12 cellular contexts compared by ENCODE assay signal in the genomic region with DNA sequence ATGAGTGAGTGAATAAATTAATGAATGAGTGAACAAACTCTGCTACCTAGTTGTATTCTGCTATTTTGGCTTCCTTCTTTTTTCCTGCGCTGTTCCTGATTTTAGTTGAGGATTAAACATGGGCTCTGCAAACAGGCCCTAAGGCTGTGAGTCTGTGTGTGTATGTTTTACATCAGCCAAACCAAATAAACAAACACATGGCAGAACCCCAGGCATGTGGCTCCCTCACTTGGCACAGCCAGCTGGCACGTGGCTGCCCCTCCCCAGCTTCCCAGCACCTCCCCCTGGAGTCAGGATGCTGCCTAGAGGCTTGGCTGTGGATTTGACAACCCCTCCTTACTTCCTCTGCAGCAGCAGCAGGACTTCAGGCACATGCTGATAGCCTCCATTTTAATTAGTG.
DNase-seq lines count a peak whose midpoint lies in the region; ATAC-seq, FAIRE-seq and TF ChIP-seq lines count a peak whose summit lies in the region.
"Had no signal": no experiment of that assay in that cellular context is flagged by ENCODE, and none has a peak within 500 bp of the region (broad histone marks: within the 10 kb centered on the region; RNA-seq: fewer than 3 reads in every experiment).

No MANE protein-coding gene starts in this region.

- no peak overlapping the region for H3K4me2 ChIP-seq in trophoblast cell (ENCODE audit: low read length)
- H3K4me2 ChIP-seq: KMS-11 had no signal

- no peaks in the 10 kb centered on the region for H3K79me1 ChIP-seq in trophoblast cell (ENCODE audit: low read length)

- no peak overlapping the region for H3K9ac ChIP-seq in trophoblast cell (ENCODE audit: low read length)
- H3K9ac ChIP-seq: GM23248, KMS-11 had no signal

- no peak overlapping the region for H3K27ac Mint-ChIP-seq in activated CD4-positive, alpha-beta memory T cell treated with anti-CD3 and anti-CD28 coated beads for 36 hours
- H3K27ac Mint-ChIP-seq: natural killer cell had no signal

- WGBS in pancreas, 2 donors: 4 to 10% methylated on average over 2 of the region's 2 CpGs
- WGBS in trophoblast cell (ENCODE audit: extremely low coverage, insufficient coverage, insufficient read length): no CpG with 5 or more reads among the region's 2 CpGs

- H3K4me1 ChIP-seq in pancreas (peaks cover 7 to 23% (median 9%) of the 10 kb centered on the region in 3 donors), trophoblast cell (ENCODE audit: control insufficient read depth in 1 of 2, insufficient read depth in 2 of 2, low read length in 2 of 2) (no peaks in the 10 kb centered on the region)

- no peak overlapping the region for H3K14ac ChIP-seq in trophoblast cell (ENCODE audit: low read length)

- no peaks in the 10 kb centered on the region for H3K36me3 Mint-ChIP-seq in activated CD4-positive, alpha-beta memory T cell treated with anti-CD3 and anti-CD28 coated beads for 36 hours
- H3K36me3 Mint-ChIP-seq: natural killer cell had no signal

- H3K4me1 Mint-ChIP-seq in activated CD4-positive, alpha-beta memory T cell treated with anti-CD3 and anti-CD28 coated beads for 36 hours (ENCODE audit: low read depth): no peaks in the 10 kb centered on the region
- H3K4me1 Mint-ChIP-seq: natural killer cell had no signal

- H2BK12ac ChIP-seq in trophoblast cell (ENCODE audit: low read length): no peak overlapping the region

- no peak overlapping the region for H4K91ac ChIP-seq in trophoblast cell (ENCODE audit: low read depth, low read length)

- H3K79me2 ChIP-seq in trophoblast cell (ENCODE audit: control insufficient read depth, insufficient read depth, low read length, poor library complexity): no peaks in the 10 kb centered on the region

- H2BK5ac ChIP-seq in trophoblast cell (ENCODE audit: low read depth, low read length, poor library complexity): no peak overlapping the region

- CTCF ChIA-PET in activated CD4-positive, alpha-beta memory T cell treated with anti-CD3 and anti-CD28 coated beads for 36 hours (lab: Charles Lee): no interaction called here

- H3K23ac ChIP-seq in trophoblast cell (ENCODE audit: low read length): no peak overlapping the region

- no peak overlapping the region for H2AFZ ChIP-seq in trophoblast cell (ENCODE audit: insufficient read depth, low read length, poor library complexity)
- H2AFZ ChIP-seq: GM23248 had no signal

- no peaks in the 10 kb centered on the region for H3K9me3 ChIP-seq in pancreas
- H3K9me3 ChIP-seq in trophoblast cell (ENCODE audit: insufficient read depth, low read depth, low read length): no peaks in the 10 kb centered on the region

- H3K4me3 Mint-ChIP-seq in activated CD4-positive, alpha-beta memory T cell treated with anti-CD3 and anti-CD28 coated beads for 36 hours: no peak overlapping the region
- H3K4me3 Mint-ChIP-seq: natural killer cell had no signal

- no peak overlapping the region for H3K18ac ChIP-seq in trophoblast cell (ENCODE audit: low read length)

- H3K9me3 Mint-ChIP-seq in activated CD4-positive, alpha-beta memory T cell treated with anti-CD3 and anti-CD28 coated beads for 36 hours: no peaks in the 10 kb centered on the region

- H3K27me3 Mint-ChIP-seq in activated CD4-positive, alpha-beta memory T cell treated with anti-CD3 and anti-CD28 coated beads for 36 hours: no peaks in the 10 kb centered on the region

- intact Hi-C loops in pancreas (cut with DNase I): no loop called here
- intact Hi-C loops in activated CD4-positive, alpha-beta memory T cell treated with anti-CD3 and anti-CD28 coated beads for 36 hours (cut with micrococcal nuclease): no loop called here

- no peak overlapping the region for H4K12ac ChIP-seq in trophoblast cell (ENCODE audit: low read depth, low read length)

- ATAC-seq in pancreas: peak; percentile 89 to 95 (median 94)
- ATAC-seq in HG03457 (IDR thresholded peaks at IDR 0.05; ENCODE audit: unreplicated experiment): no peak
- ATAC-seq: activated CD4-positive, CD25-positive, alpha-beta regulatory T cell treated with anti-CD3 and anti-CD28 coated beads, Interleukin-2, amount 50 U/mL, for 24 hours; natural killer cell had no signal

- POLR2A ChIA-PET in activated CD4-positive, alpha-beta memory T cell treated with anti-CD3 and anti-CD28 coated beads for 36 hours (lab: Charles Lee): no interaction called here

- no peak overlapping the region for H2BK120ac ChIP-seq in trophoblast cell (ENCODE audit: insufficient read depth, low read length, poor library complexity)

- H3K27ac ChIP-seq in pancreas: no peak overlapping the region
- no peak overlapping the region for H3K27ac ChIP-seq in trophoblast cell (ENCODE audit: low read depth, low read length)
- H3K27ac ChIP-seq: GM23248, KMS-11 had no signal

- no peak overlapping the region for H2AK5ac ChIP-seq in trophoblast cell (ENCODE audit: low read length)

- no peak overlapping the region for H3K4ac ChIP-seq in trophoblast cell (ENCODE audit: low read depth, low read length)

- H3K4me3 ChIP-seq in epithelial cell of esophagus (ENCODE audit: low read length) (no peak overlapping the region), pancreas (no peak overlapping the region), trophoblast cell (ENCODE audit: low read depth, low read length) (no peak overlapping the region)
- H3K4me3 ChIP-seq: GM23248 had no signal

- H3K27me3 ChIP-seq in pancreas: no peaks in the 10 kb centered on the region
- H3K27me3 ChIP-seq in trophoblast cell (ENCODE audit: insufficient read depth, low read length): no peaks in the 10 kb centered on the region

- FAIRE-seq in pancreas (lab: Jason Lieb, UNC): no peak

- H4K8ac ChIP-seq in trophoblast cell (ENCODE audit: low read depth, low read length): no peak overlapping the region

- peak; percentile 57 for DNase-seq in Daoy (ENCODE audit: low read depth)
- DNase-seq in NCI-H774 (lab: John Stamatoyannopoulos, UW): peak; percentile 64
- DNase-seq in epithelial cell of esophagus (ENCODE audit: low read depth): peak; percentile 16
- peak; percentile 61 to 88 (median 81) for DNase-seq in pancreas
- DNase-seq in activated CD4-positive, alpha-beta memory T cell treated with anti-CD3 and anti-CD28 coated beads for 36 hours: no peak
- DNase-seq in trophoblast cell: no peak
- no peak for DNase-seq in stimulated activated CD4-positive, alpha-beta T cell treated with anti-CD3 and anti-CD28 coated beads, Interleukin-4, amount 100 ng/mL, for 1 hour
- DNase-seq: GM23248, natural killer cell had no signal

- H3K36me3 ChIP-seq in pancreas (no peaks in the 10 kb centered on the region), trophoblast cell (ENCODE audit: control insufficient read depth in 1 of 2, insufficient read depth in 2 of 2, low read length in 2 of 2) (no peaks in the 10 kb centered on the region)

- peak; percentile 2 for TF ChIP-seq CTCF in epithelial cell of esophagus (IDR thresholded peaks at IDR 0.05; ENCODE audit: insufficient read depth, low read depth, low read length, missing control alignments)
- TF ChIP-seq CTCF in pancreas (IDR thresholded peaks at IDR 0.05): no peak

Comparison
In these comparisons a context has a peak if more than half of its experiments do, and no peak if none do; other contexts are left out.
1. DNase-seq: peak in Daoy (single experiment), NCI-H774 (single experiment), epithelial cell of esophagus (single experiment) and pancreas (6 of 6); none in activated CD4-positive, alpha-beta memory T cell treated with anti-CD3 and anti-CD28 coated beads for 36 hours (single experiment), trophoblast cell (0 of 2) and stimulated activated CD4-positive, alpha-beta T cell treated with anti-CD3 and anti-CD28 coated beads, Interleukin-4, amount 100 ng/mL, for 1 hour (single experiment).